20 cellular contexts compared by ENCODE assay signal in the genomic region with DNA sequence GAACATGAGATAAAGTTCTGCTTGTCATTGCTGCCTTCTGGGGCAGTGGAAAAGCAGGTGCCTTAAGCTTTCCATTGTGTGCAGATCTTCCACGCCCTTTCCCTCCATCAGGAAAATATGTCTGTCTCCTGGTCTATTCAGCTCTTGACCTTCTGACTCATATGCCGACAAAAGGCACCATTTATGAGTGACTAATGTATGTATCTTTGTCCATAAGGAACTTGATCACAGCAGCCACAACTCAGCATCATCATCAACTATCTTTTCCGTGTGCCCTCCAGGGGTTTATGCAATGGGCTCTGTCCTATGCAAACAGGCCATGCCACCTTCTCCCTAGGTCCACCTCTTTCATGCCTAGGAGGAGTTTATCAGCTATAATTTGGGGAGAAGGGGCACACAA.
DNase-seq lines count a peak whose midpoint lies in the region; ATAC-seq and TF ChIP-seq lines count a peak whose summit lies in the region.
"Had no signal": no experiment of that assay in that cellular context is flagged by ENCODE, and none has a peak within 500 bp of the region (broad histone marks: within the 10 kb centered on the region; RNA-seq: fewer than 3 reads in every experiment).

No MANE protein-coding gene starts in this region.

- H3K27me3 Mint-ChIP-seq in osteocyte (ENCODE audit: unreplicated experiment): peaks cover 3% of the 10 kb centered on the region

- H3K27ac Mint-ChIP-seq in osteocyte (ENCODE audit: unreplicated experiment): no peak overlapping the region
- H3K27ac Mint-ChIP-seq: stimulated activated naive CD8-positive, alpha-beta T cell treated with anti-CD3 and anti-CD28 coated beads, Interleukin-15, amount 100 ng/mL, for 72 hours had no signal

- H3K9me3 Mint-ChIP-seq in osteocyte (ENCODE audit: unreplicated experiment): no peaks in the 10 kb centered on the region
- H3K9me3 Mint-ChIP-seq: H9; stimulated activated naive CD8-positive, alpha-beta T cell treated with anti-CD3 and anti-CD28 coated beads, Interleukin-15, amount 100 ng/mL, for 72 hours had no signal

- H3K4me1 Mint-ChIP-seq in osteocyte (ENCODE audit: unreplicated experiment): peaks cover 9% of the 10 kb centered on the region

- no peak for ATAC-seq in HG03520 (IDR thresholded peaks at IDR 0.05; ENCODE audit: unreplicated experiment)
- ATAC-seq: left ventricle myocardium superior; stimulated activated naive CD8-positive, alpha-beta T cell treated with anti-CD3 and anti-CD28 coated beads, Interleukin-15, amount 100 ng/mL, for 72 hours had no signal

- peak overlapping the region; percentile 87 for H3K27ac ChIP-seq in caudate nucleus (ENCODE audit: low read depth, low read length)
- H3K27ac ChIP-seq: colonic mucosa, HL-60, Peyer's patch had no signal

- no peak overlapping the region for H3K4me3 Mint-ChIP-seq in osteocyte (ENCODE audit: unreplicated experiment)
- H3K4me3 Mint-ChIP-seq: H9; stimulated activated naive CD8-positive, alpha-beta T cell treated with anti-CD3 and anti-CD28 coated beads, Interleukin-15, amount 100 ng/mL, for 72 hours had no signal

- DNase-seq in EL (peak; percentile 75), NCI-H226 (peak; percentile 54), caudate nucleus (lab: John Stamatoyannopoulos, UW) (no peak), osteocyte (ENCODE audit: extremely low spot score, unreplicated experiment) (peak; percentile 7), mesenteric fat pad (ENCODE audit: low spot score) (no peak), DMS114 treated with DMSO at 0.1 percent for 48 hours (lab: John Stamatoyannopoulos, UW; ENCODE audit: unreplicated experiment) (no peak), hippocampal formation (lab: John Stamatoyannopoulos, UW) (no peak)
- DNase-seq: activated CD4-positive, alpha-beta T cell treated with anti-CD3 and anti-CD28 coated beads, Interleukin-2, amount 50 U/mL, for 1 hour; amygdala; colonic mucosa; H9; KG1; left ventricle myocardium superior; NCI-H1105 treated with DMSO at 0.1 percent for 48 hours; NCI-H82; Peyer's patch; stimulated activated CD4-positive, alpha-beta T cell treated with anti-CD3 and anti-CD28 coated beads, Interleukin-1b, Interleukin-23, amount 100 ng/mL, for 48 hours; stimulated activated naive CD8-positive, alpha-beta T cell treated with anti-CD3 and anti-CD28 coated beads, Interleukin-15, amount 100 ng/mL, for 72 hours had no signal

- no peak for TF ChIP-seq CTCF in osteocyte (IDR thresholded peaks at IDR 0.05)

- H3K36me3 Mint-ChIP-seq in osteocyte (ENCODE audit: unreplicated experiment): no peaks in the 10 kb centered on the region

Comparison
In these comparisons a context has a peak if more than half of its experiments do, and no peak if none do; other contexts are left out.
1. DNase-seq: peak in EL (single experiment), NCI-H226 (single experiment) and osteocyte (single experiment); none in caudate nucleus (0 of 61), mesenteric fat pad (single experiment), DMS114 treated with DMSO at 0.1 percent for 48 hours (single experiment) and hippocampal formation (0 of 2).